ENCODE assay signal across 8 cellular contexts in the genomic region with DNA sequence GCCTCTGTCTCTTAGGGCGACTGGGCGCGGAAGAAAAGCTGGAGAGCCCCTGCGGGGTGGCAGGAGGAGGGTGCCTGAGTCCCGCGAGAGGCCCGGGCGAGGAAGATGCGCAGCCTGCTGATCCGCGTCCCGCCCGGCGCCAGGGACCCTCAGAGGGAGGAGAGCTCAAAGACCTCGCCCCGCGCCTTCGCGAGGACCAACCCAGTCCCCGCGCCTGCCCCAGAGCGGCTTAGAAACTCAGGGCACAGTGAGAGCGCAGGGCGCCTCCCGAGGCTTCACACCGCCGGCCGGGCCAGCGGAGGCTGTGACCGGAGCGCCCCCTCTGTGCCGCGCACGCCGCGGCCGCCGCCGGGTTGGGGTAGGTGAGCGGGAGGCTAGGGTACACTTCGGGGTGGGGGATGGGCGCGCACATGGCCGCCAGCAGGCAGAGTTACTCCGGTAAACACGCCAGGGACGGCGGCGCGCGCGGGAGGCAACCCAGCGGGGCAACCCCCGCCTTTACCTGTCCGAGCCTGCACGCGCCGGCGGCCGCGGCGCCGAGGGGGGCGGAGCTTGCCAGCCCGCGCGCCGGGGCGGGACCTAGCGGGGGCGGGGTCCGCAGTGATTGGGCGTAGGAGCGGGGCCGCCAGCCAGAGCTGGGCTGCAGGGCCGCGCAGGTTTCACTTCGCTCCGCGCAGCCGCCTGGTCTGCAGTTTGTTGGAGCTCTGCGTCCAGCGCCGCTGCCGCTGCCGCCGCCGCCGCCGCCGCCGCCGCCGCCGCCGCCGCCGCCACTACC. TPM values are rescaled to one million over a fixed set of nuclear protein-coding genes. Genes with fewer than 3 reads are reported as not detected.
DNase-seq lines count a peak whose midpoint lies in the region; ATAC-seq and TF ChIP-seq lines count a peak whose summit lies in the region.

A gene with protein sequence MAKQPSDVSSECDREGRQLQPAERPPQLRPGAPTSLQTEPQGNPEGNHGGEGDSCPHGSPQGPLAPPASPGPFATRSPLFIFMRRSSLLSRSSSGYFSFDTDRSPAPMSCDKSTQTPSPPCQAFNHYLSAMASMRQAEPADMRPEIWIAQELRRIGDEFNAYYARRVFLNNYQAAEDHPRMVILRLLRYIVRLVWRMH (plus strand): TSS at position 662 of the 775 bp plus-strand sequence. CDS start 2,832 bp downstream, outside the sequence.

- DNase-seq in Ammon's horn (ENCODE audit: low spot score) (peak; percentile 92), NCI-H446 treated with DMSO at 0.1 percent for 48 hours (lab: John Stamatoyannopoulos, UW) (peak; percentile 71), cerebellum (ENCODE audit: low spot score) (peak; percentile 63), kidney tubule cell (ENCODE audit: low spot score) (peak; percentile 96)
- peak; percentile 93 for DNase-seq in activated CD4-positive, CD25-positive, alpha-beta regulatory T cell treated with anti-CD3 and anti-CD28 coated beads, Interleukin-2, amount 50 U/mL, for 72 hours
- DNase-seq in stimulated activated CD4-positive, alpha-beta T cell treated with anti-CD3 and anti-CD28 coated beads, Interleukin-1b, Interleukin-23, amount 100 ng/mL, for 24 hours (ENCODE audit: low read depth in 4 of 4, low spot score in 1 of 4) = peak; percentile 68 to 85 (median 78)

- peak; percentile 32 for ATAC-seq in HG03378 (IDR thresholded peaks at IDR 0.05; ENCODE audit: unreplicated experiment)

- TF ChIP-seq POLR2A in GM19099 (IDR thresholded peaks at IDR 0.05; ENCODE audit: extremely low read depth, insufficient read length, low read depth) = peak; percentile 92

RNA-seq across cellular contexts. Expression of the gene that starts here (rescaled TPM):
- total RNA-seq in cerebellum = 14.9 TPM

Comparison
In these comparisons a context has a peak if more than half of its experiments do, and no peak if none do; other contexts are left out.
1. Peak in every context shown above with its lines: DNase-seq and ATAC-seq.